3 cellular contexts compared by ENCODE assay signal in genomic region chr17:76843068-76843467, GRCh38. TPM values are rescaled to one million over a fixed set of nuclear protein-coding genes. Genes with fewer than 3 reads are reported as not detected.
"Had no signal": no experiment of that assay in that cellular context is flagged by ENCODE, and none has a peak within 500 bp of the region (broad histone marks: within the 10 kb centered on the region; RNA-seq: fewer than 3 reads in every experiment).

No MANE protein-coding gene starts in this region.

RNA-seq across cellular contexts. Expression of gene MGAT5B, which starts 25.1 kb away (rescaled TPM):
- total RNA-seq: right atrium auricular region, transverse colon had no signal
- polyA plus RNA-seq: naive thymus-derived CD8-positive, alpha-beta T cell had no signal
